24 cellular contexts compared by ENCODE assay signal in genomic region chr11:126182787-126183445, GRCh38.
"Had no signal": no experiment of that assay in that cellular context is flagged by ENCODE, and none has a peak within 500 bp of the region (broad histone marks: within the 10 kb centered on the region; RNA-seq: fewer than 3 reads in every experiment).

No MANE protein-coding gene starts in this region.

- DNase-seq: activated CD4-positive, alpha-beta T cell treated with anti-CD3 and anti-CD28 coated beads for 48 hours; activated CD4-positive, alpha-beta T cell treated with anti-CD3 and anti-CD28 coated beads, Interleukin-2, amount 50 U/mL, for 4 hours; activated CD4-positive, CD25-positive, alpha-beta regulatory T cell treated with anti-CD3 and anti-CD28 coated beads, Interleukin-2, amount 50 U/mL, for 72 hours; activated CD8-positive, alpha-beta memory T cell treated with anti-CD3 and anti-CD28 coated beads, Interleukin-2, amount 50 U/mL, for 48 hours; activated CD8-positive, alpha-beta T cell treated with anti-CD3 and anti-CD28 coated beads, Interleukin-2, amount 10 ng/mL, durations not matched to agents 7 days and 5 days; activated naive CD4-positive, alpha-beta T cell; activated T-cell treated with anti-CD3 and anti-CD28 coated beads, Interleukin-2, amount 50 U/mL, for 1 hour; caudate nucleus; NCI-H1105; NCI-H1436; NCI-H1694 treated with DMSO at 0.1 percent for 48 hours; NCI-H2029 treated with DMSO at 0.1 percent for 48 hours; NCI-H510A treated with DMSO at 0.1 percent for 48 hours; NCI-H69; NK-92 treated with Interleukin-12 subunit alpha and Interleukin-12 subunit beta, amount 100 ng/mL, for 24 hours; Peyer's patch; Right ventricle myocardium superior; SW 1271 had no signal

- H3K9me3 ChIP-seq: Peyer's patch, SJSA1 had no signal

- ATAC-seq: activated CD8-positive, alpha-beta T cell treated with anti-CD3 and anti-CD28 coated beads, Interleukin-2, amount 10 ng/mL, durations not matched to agents 7 days and 5 days; SK-N-SH treated with all-trans-retinoic acid at 6 μM for 48 hours had no signal

- H3K27ac Mint-ChIP-seq: activated CD8-positive, alpha-beta T cell treated with anti-CD3 and anti-CD28 coated beads, Interleukin-2, amount 10 ng/mL, durations not matched to agents 7 days and 5 days; activated naive CD4-positive, alpha-beta T cell treated with anti-CD3 and anti-CD28 coated beads, Interleukin-2, amount 50 U/mL, for 24 hours; WTC11 had no signal

- H3K27me3 Mint-ChIP-seq: activated naive CD4-positive, alpha-beta T cell treated with anti-CD3 and anti-CD28 coated beads, Interleukin-2, amount 50 U/mL, for 24 hours had no signal

- H3K4me3 ChIP-seq: breast epithelium, Peyer's patch, SJSA1 had no signal

- H3K27ac ChIP-seq: breast epithelium, Peyer's patch, RWPE1, SJSA1 had no signal

- H3K36me3 ChIP-seq: breast epithelium, Peyer's patch, SJSA1 had no signal

- H3K4me3 Mint-ChIP-seq: activated CD8-positive, alpha-beta T cell treated with anti-CD3 and anti-CD28 coated beads, Interleukin-2, amount 10 ng/mL, durations not matched to agents 7 days and 5 days; activated naive CD4-positive, alpha-beta T cell treated with anti-CD3 and anti-CD28 coated beads, Interleukin-2, amount 50 U/mL, for 24 hours; WTC11 had no signal

- H3K9me3 Mint-ChIP-seq: activated naive CD4-positive, alpha-beta T cell treated with anti-CD3 and anti-CD28 coated beads, Interleukin-2, amount 50 U/mL, for 24 hours had no signal

- H3K4me1 ChIP-seq: breast epithelium, SJSA1 had no signal
